2 cellular contexts compared by ENCODE assay signal in genomic region chr13:22103046-22103445, GRCh38.
TF ChIP-seq lines count a peak whose summit lies in the region.

No MANE protein-coding gene starts in this region.

TF ChIP-seq in SK-N-SH, 30 proteins besides CTCF, POLR2A, EP300 and RAD21 (continued from another document):
- TF ChIP-seq ZBTB33 (IDR thresholded peaks at IDR 0.05; ENCODE audit: borderline replicate concordance, low read depth) (no peak), GABPA (IDR thresholded peaks at IDR 0.05; ENCODE audit: low read depth) (no peak), JUND (IDR thresholded peaks at IDR 0.05) (no peak), REST (IDR thresholded peaks at IDR 0.05; ENCODE audit: low read depth, low read length) (no peak), IRF3 (IDR thresholded peaks at IDR 0.05; ENCODE audit: low read depth, low read length) (no peak), MXI1 (IDR thresholded peaks at IDR 0.05; ENCODE audit: low read depth, low read length) (no peak), ELF1 (IDR thresholded peaks at IDR 0.05) (no peak), TEAD4 (IDR thresholded peaks at IDR 0.05; ENCODE audit: borderline replicate concordance, insufficient read depth) (no peak), NFIC (IDR thresholded peaks at IDR 0.05; ENCODE audit: borderline replicate concordance) (no peak), SIN3A (IDR thresholded peaks at IDR 0.05; ENCODE audit: borderline replicate concordance, low read depth, low read length) (no peak), TCF12 (IDR thresholded peaks at IDR 0.05) (no peak), GATA2 (CRISPR knock-in tag; IDR thresholded peaks at IDR 0.05) (no peak), CHD2 (IDR thresholded peaks at IDR 0.05; ENCODE audit: low read length, partially characterized antibody) (no peak), RFX5 (IDR thresholded peaks at IDR 0.05; ENCODE audit: low read length) (no peak), RCOR1 (IDR thresholded peaks at IDR 0.05; ENCODE audit: low read length) (no peak)

TF ChIP-seq in SK-N-SH treated with all-trans-retinoic acid at 6 μM for 48 hours, 23 proteins besides CTCF, POLR2A, EP300 and RAD21 (continued from another document):
- TF ChIP-seq TSHZ2 (CRISPR knock-in tag; IDR thresholded peaks at IDR 0.05) (no peak), ZNF565 (CRISPR knock-in tag; conservative IDR thresholded peaks at IDR 0.05; ENCODE audit: low read depth) (no peak), ZNF8 (CRISPR knock-in tag; IDR thresholded peaks at IDR 0.05) (no peak), TCF4 (CRISPR knock-in tag; IDR thresholded peaks at IDR 0.05; ENCODE audit: borderline replicate concordance) (no peak), ZFP3 (CRISPR knock-in tag; IDR thresholded peaks at IDR 0.05) (no peak), CREB5 (CRISPR knock-in tag; IDR thresholded peaks at IDR 0.05; ENCODE audit: low read depth) (no peak), CSDC2 (CRISPR knock-in tag; IDR thresholded peaks at IDR 0.05) (no peak), PPARA (CRISPR knock-in tag; IDR thresholded peaks at IDR 0.05; ENCODE audit: borderline replicate concordance) (no peak), SNAI2 (CRISPR knock-in tag; IDR thresholded peaks at IDR 0.05) (no peak), BACH2 (CRISPR knock-in tag; IDR thresholded peaks at IDR 0.05; ENCODE audit: borderline replicate concordance) (no peak), TOX (CRISPR knock-in tag; IDR thresholded peaks at IDR 0.05; ENCODE audit: borderline replicate concordance) (no peak)
